ENCODE assay signal across 23 cellular contexts in genomic region chr9:99947395-99947794, GRCh38. TPM values are rescaled to one million over a fixed set of nuclear protein-coding genes. Genes with fewer than 3 reads are reported as not detected.
A peak's percentile ranks its signal among the peaks of the same experiment; 100 is the strongest.
DNase-seq lines count a peak whose midpoint lies in the region; ATAC-seq and TF ChIP-seq lines count a peak whose summit lies in the region.
"Had no signal": no experiment of that assay in that cellular context is flagged by ENCODE, and none has a peak within 500 bp of the region (broad histone marks: within the 10 kb centered on the region; RNA-seq: fewer than 3 reads in every experiment).

No MANE protein-coding gene starts in this region.

- no peak for ATAC-seq in stimulated activated effector memory CD8-positive, alpha-beta T cell treated with anti-CD3 and anti-CD28 coated beads, Interleukin-12 subunit alpha, Interleukin-12 subunit beta, amount 100 ng/mL, for 72 hours
- ATAC-seq in GM21576 (IDR thresholded peaks at IDR 0.05; ENCODE audit: unreplicated experiment): no peak
- ATAC-seq: natural killer cell treated with Interleukin-12 subunit alpha and Interleukin-12 subunit beta and Interleukin-15 and Interleukin-18, amount 100 ng/mL, for 72 hours; T-cell had no signal

- no peaks in the 10 kb centered on the region for H3F3A ChIP-seq in OCI-LY1 (ENCODE audit: insufficient read depth, low read length)

- 54 to 60% methylated on average over 2 to 3 of the region's 3 CpGs for WGBS in endodermal cell (ENCODE audit: insufficient coverage in 1 of 2, insufficient read length in 1 of 2), 2 experiments

- H3K4me3 Mint-ChIP-seq in endodermal cell: no peak overlapping the region
- no peak overlapping the region for H3K4me3 Mint-ChIP-seq in nephron progenitor cell
- no peak overlapping the region for H3K4me3 Mint-ChIP-seq in stimulated activated effector memory CD8-positive, alpha-beta T cell treated with anti-CD3 and anti-CD28 coated beads, Interleukin-12 subunit alpha, Interleukin-12 subunit beta, amount 100 ng/mL, for 72 hours
- H3K4me3 Mint-ChIP-seq: activated B cell treated with CpG ODN at 0.5 μM for 24 hours; natural killer cell treated with Interleukin-12 subunit alpha and Interleukin-12 subunit beta and Interleukin-15 and Interleukin-18, amount 100 ng/mL, for 72 hours; T-cell had no signal

- H3K79me2 ChIP-seq in OCI-LY1 (ENCODE audit: insufficient read depth, low read length): no peaks in the 10 kb centered on the region

- H3K9ac ChIP-seq in OCI-LY1 (ENCODE audit: low read length): no peak overlapping the region
- H3K9ac ChIP-seq in endodermal cell (ENCODE audit: extremely low read depth, low read length, poor library complexity, severe bottlenecking): no peak overlapping the region
- H3K9ac ChIP-seq: BLaER1 treated with 17β-estradiol and CSF1 and Interleukin-3, amounts not matched to agents 10 nM and 100 nM; GM23248 had no signal

- DNase-seq in GM03348 (ENCODE audit: low spot score): peak; percentile 12
- DNase-seq in endodermal cell: no peak
- no peak for DNase-seq in nephron progenitor cell
- no peak for DNase-seq in stimulated activated effector memory CD8-positive, alpha-beta T cell treated with anti-CD3 and anti-CD28 coated beads, Interleukin-12 subunit alpha, Interleukin-12 subunit beta, amount 100 ng/mL, for 72 hours (ENCODE audit: low spot score in 2 of 2)
- no peak for DNase-seq in HK-2 (ENCODE audit: unreplicated experiment)
- no peak for DNase-seq in head of caudate nucleus
- DNase-seq: activated B cell treated with CpG ODN at 0.5 μM for 24 hours; activated effector memory CD4-positive, alpha-beta T cell treated with Interleukin-2 at 50 U/mL for 16 hours; anterior cingulate cortex; DND-41; GM23248; mammary epithelial cell; NCI-H2107; NCI-H748 treated with DMSO at 0.1 percent for 48 hours; stimulated activated CD4-positive, alpha-beta T cell treated with anti-CD3 and anti-CD28 coated beads, Interleukin-2, amount 100 ng/mL, for 24 hours; T-cell had no signal

- H3K9me3 Mint-ChIP-seq in endodermal cell (peaks cover 5% of the 10 kb centered on the region), nephron progenitor cell (peaks cover 8% of the 10 kb centered on the region)
- H3K9me3 Mint-ChIP-seq in stimulated activated effector memory CD8-positive, alpha-beta T cell treated with anti-CD3 and anti-CD28 coated beads, Interleukin-12 subunit alpha, Interleukin-12 subunit beta, amount 100 ng/mL, for 72 hours: no peaks in the 10 kb centered on the region
- H3K9me3 Mint-ChIP-seq: activated B cell treated with CpG ODN at 0.5 μM for 24 hours; natural killer cell treated with Interleukin-12 subunit alpha and Interleukin-12 subunit beta and Interleukin-15 and Interleukin-18, amount 100 ng/mL, for 72 hours; T-cell had no signal

- H3K36me3 Mint-ChIP-seq in endodermal cell (ENCODE audit: low read depth) (peaks cover 17% of the 10 kb centered on the region), nephron progenitor cell (ENCODE audit: low read depth) (peaks cover 28% of the 10 kb centered on the region)
- H3K36me3 Mint-ChIP-seq in stimulated activated effector memory CD8-positive, alpha-beta T cell treated with anti-CD3 and anti-CD28 coated beads, Interleukin-12 subunit alpha, Interleukin-12 subunit beta, amount 100 ng/mL, for 72 hours: peaks cover 20% of the 10 kb centered on the region
- H3K36me3 Mint-ChIP-seq: natural killer cell treated with Interleukin-12 subunit alpha and Interleukin-12 subunit beta and Interleukin-15 and Interleukin-18, amount 100 ng/mL, for 72 hours had no signal

- peak; percentile 29; the same call in 1 of the 2 replicates for TF ChIP-seq CTCF in OCI-LY1 (IDR thresholded peaks at IDR 0.05; ENCODE audit: low read length)
- peak; percentile 61 for TF ChIP-seq CTCF in endodermal cell (conservative IDR thresholded peaks at IDR 0.05)
- peak; percentile 27 for TF ChIP-seq CTCF in nephron progenitor cell (IDR thresholded peaks at IDR 0.05)

- H3K27ac ChIP-seq in OCI-LY1 (ENCODE audit: low read depth, low read length, poor library complexity, severe bottlenecking) (no peak overlapping the region), endodermal cell (ENCODE audit: low read depth, low read length) (no peak overlapping the region)
- H3K27ac ChIP-seq: BLaER1 treated with 17β-estradiol and CSF1 and Interleukin-3, amounts not matched to agents 10 nM and 100 nM; GM23248; right atrium auricular region; RWPE1; thoracic aorta had no signal

- no peak overlapping the region for H3K4me2 ChIP-seq in OCI-LY1 (ENCODE audit: low read length)
- H3K4me2 ChIP-seq: BLaER1 treated with 17β-estradiol and CSF1 and Interleukin-3, amounts not matched to agents 10 nM and 100 nM had no signal

- no peaks in the 10 kb centered on the region for H3K27me3 Mint-ChIP-seq in endodermal cell (ENCODE audit: insufficient read depth)
- H3K27me3 Mint-ChIP-seq in nephron progenitor cell (ENCODE audit: low read depth, poor library complexity): peaks cover 3% of the 10 kb centered on the region
- H3K27me3 Mint-ChIP-seq: activated B cell treated with CpG ODN at 0.5 μM for 24 hours; natural killer cell treated with Interleukin-12 subunit alpha and Interleukin-12 subunit beta and Interleukin-15 and Interleukin-18, amount 100 ng/mL, for 72 hours; T-cell had no signal

- no peak overlapping the region for H2AFZ ChIP-seq in OCI-LY1 (ENCODE audit: low read length)
- H2AFZ ChIP-seq: GM23248 had no signal

- H3K9me3 ChIP-seq in OCI-LY1 (ENCODE audit: low read length) (no peaks in the 10 kb centered on the region), endodermal cell (ENCODE audit: control insufficient read depth, low read length) (no peaks in the 10 kb centered on the region)
- H3K9me3 ChIP-seq: right atrium auricular region, thoracic aorta had no signal

- H4K20me1 ChIP-seq in OCI-LY1 (ENCODE audit: insufficient read depth, low read length): no peaks in the 10 kb centered on the region
- H4K20me1 ChIP-seq: BLaER1 treated with 17β-estradiol and CSF1 and Interleukin-3, amounts not matched to agents 10 nM and 100 nM had no signal

- H3K27ac Mint-ChIP-seq in endodermal cell: no peak overlapping the region
- no peak overlapping the region for H3K27ac Mint-ChIP-seq in nephron progenitor cell
- no peak overlapping the region for H3K27ac Mint-ChIP-seq in stimulated activated effector memory CD8-positive, alpha-beta T cell treated with anti-CD3 and anti-CD28 coated beads, Interleukin-12 subunit alpha, Interleukin-12 subunit beta, amount 100 ng/mL, for 72 hours
- H3K27ac Mint-ChIP-seq: activated B cell treated with CpG ODN at 0.5 μM for 24 hours; natural killer cell treated with Interleukin-12 subunit alpha and Interleukin-12 subunit beta and Interleukin-15 and Interleukin-18, amount 100 ng/mL, for 72 hours; T-cell had no signal

- H3K27me3 ChIP-seq in OCI-LY1 (ENCODE audit: insufficient read depth, low read length) (no peaks in the 10 kb centered on the region), endodermal cell (ENCODE audit: control insufficient read depth, insufficient read depth, low read length, poor library complexity, severe bottlenecking) (no peaks in the 10 kb centered on the region)
- H3K27me3 ChIP-seq: BLaER1 treated with 17β-estradiol and CSF1 and Interleukin-3, amounts not matched to agents 10 nM and 100 nM; right atrium auricular region had no signal

- H3K36me3 ChIP-seq in OCI-LY1 (ENCODE audit: insufficient read depth, low read length) (peaks cover 13% of the 10 kb centered on the region), endodermal cell (ENCODE audit: control insufficient read depth, insufficient read depth, low read length) (peaks cover 10% of the 10 kb centered on the region)
- H3K36me3 ChIP-seq: thoracic aorta had no signal

- no peak overlapping the region for H3K4me3 ChIP-seq in OCI-LY1 (ENCODE audit: low read depth, low read length, poor library complexity, severe bottlenecking)
- no peak overlapping the region for H3K4me3 ChIP-seq in endodermal cell (ENCODE audit: low read length)
- H3K4me3 ChIP-seq: BLaER1 treated with 17β-estradiol and CSF1 and Interleukin-3, amounts not matched to agents 10 nM and 100 nM; GM23248; right atrium auricular region; thoracic aorta had no signal

- no peaks in the 10 kb centered on the region for H3K4me1 Mint-ChIP-seq in endodermal cell
- H3K4me1 Mint-ChIP-seq in nephron progenitor cell: no peaks in the 10 kb centered on the region
- no peaks in the 10 kb centered on the region for H3K4me1 Mint-ChIP-seq in stimulated activated effector memory CD8-positive, alpha-beta T cell treated with anti-CD3 and anti-CD28 coated beads, Interleukin-12 subunit alpha, Interleukin-12 subunit beta, amount 100 ng/mL, for 72 hours
- H3K4me1 Mint-ChIP-seq: activated B cell treated with CpG ODN at 0.5 μM for 24 hours had no signal

- H3K4me1 ChIP-seq in OCI-LY1 (ENCODE audit: insufficient read depth, low read length, severe bottlenecking) (peaks cover 4% of the 10 kb centered on the region), endodermal cell (ENCODE audit: control insufficient read depth, insufficient read depth, low read length) (peaks cover 2% of the 10 kb centered on the region)
- H3K4me1 ChIP-seq: BLaER1 treated with 17β-estradiol and CSF1 and Interleukin-3, amounts not matched to agents 10 nM and 100 nM; right atrium auricular region had no signal

- intact Hi-C loops in head of caudate nucleus (cut with DNase I): no loop called here

- no peaks in the 10 kb centered on the region for H3K9me2 ChIP-seq in OCI-LY1 (ENCODE audit: low read depth, low read length)

RNA-seq across cellular contexts. Expression of gene STX17, which starts 40.9 kb away (rescaled TPM):
- total RNA-seq in endodermal cell: 10 to 100 TPM; 31.6 to 47.4 TPM
- polyA plus RNA-seq in endodermal cell (2013, experiment 1 of 2): 16.8 TPM
- polyA plus RNA-seq in endodermal cell (2013, experiment 2 of 2): 23.0 TPM
